11 cellular contexts compared by ENCODE assay signal in the genomic region with DNA sequence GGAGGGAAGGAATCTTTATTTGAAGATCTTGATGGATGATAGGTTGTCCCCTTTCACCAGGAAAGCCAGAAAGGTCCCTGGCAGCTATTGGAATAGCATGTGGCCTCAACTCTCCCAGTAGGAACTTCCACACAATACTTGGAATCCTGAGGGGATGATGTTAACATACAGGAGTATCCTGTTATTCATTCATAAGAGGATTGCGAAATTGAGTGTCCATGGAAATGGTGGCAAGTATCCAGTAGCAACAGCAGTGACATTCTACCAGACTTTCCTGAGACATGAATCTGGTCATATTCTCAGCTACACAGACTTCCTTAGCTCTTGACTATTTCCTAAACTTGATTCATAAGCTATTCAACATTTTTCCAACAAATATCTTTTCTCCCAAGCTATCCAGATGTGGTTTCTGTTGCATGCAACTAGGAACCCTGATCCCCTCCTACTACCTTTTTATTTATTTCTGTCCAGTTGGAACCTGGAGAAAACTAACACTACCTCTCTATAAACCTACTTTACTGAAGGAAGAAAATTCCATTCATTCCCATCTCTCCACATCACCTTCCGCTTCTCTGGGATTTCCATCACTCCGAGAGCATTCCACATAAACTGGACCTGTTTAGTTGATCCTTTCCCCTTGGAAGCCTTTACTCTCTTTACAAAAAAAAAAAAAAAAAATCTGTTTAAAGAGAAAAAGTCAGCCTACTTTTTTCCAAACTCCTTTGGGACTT.
A peak's percentile ranks its signal among the peaks of the same experiment; 100 is the strongest.
DNase-seq lines count a peak whose midpoint lies in the region; ATAC-seq and TF ChIP-seq lines count a peak whose summit lies in the region.
"Had no signal": no experiment of that assay in that cellular context is flagged by ENCODE, and none has a peak within 500 bp of the region (broad histone marks: within the 10 kb centered on the region; RNA-seq: fewer than 3 reads in every experiment).

No MANE protein-coding gene starts in this region.

- POLR2A ChIA-PET in PC-3 (lab: Charles Lee; ENCODE audit: unreplicated experiment), result no interaction called here

- no peak for TF ChIP-seq EP300 in stomach (IDR thresholded peaks at IDR 0.05)

- H3K4me2 ChIP-seq in PC-3 (ENCODE audit: low read length), result no peak overlapping the region
- H3K4me2 ChIP-seq: smooth muscle cell had no signal

- CTCF ChIA-PET in PC-3 (lab: Charles Lee), result interaction anchor here (0.7 kb wide), 1 partner anchor 79 kb away, joined by 3 read pairs; no protein-coding TSS in a partner anchor

- no peak overlapping the region for H2AFZ ChIP-seq in PC-3 (ENCODE audit: low read length)

- TF ChIP-seq POLR2A in stomach (IDR thresholded peaks at IDR 0.05), result no peak

- H3F3A ChIP-seq in PC-3 (ENCODE audit: low read length, unreplicated experiment), result no peaks in the 10 kb centered on the region

- no peak for TF ChIP-seq CTCF in PC-3 (conservative IDR thresholded peaks at IDR 0.05; ENCODE audit: low read depth, low read length)
- TF ChIP-seq CTCF in fibroblast of mammary gland (conservative IDR thresholded peaks at IDR 0.05; ENCODE audit: control insufficient read depth, insufficient read depth, low read depth, low read length), result no peak
- TF ChIP-seq CTCF in lung (IDR thresholded peaks at IDR 0.05; ENCODE audit: control extremely low read depth, extremely low read depth), result no peak
- no peak for TF ChIP-seq CTCF in stomach (IDR thresholded peaks at IDR 0.05)

- no peak overlapping the region for H3K9ac ChIP-seq in PC-3 (ENCODE audit: low read length)

- H3K4me1 ChIP-seq in PC-3 (ENCODE audit: insufficient read depth, low read length) (no peaks in the 10 kb centered on the region), lung (ENCODE audit: control insufficient read depth in 2 of 2, insufficient read depth in 2 of 2, low read length in 2 of 2) (peaks cover 0 to 2% of the 10 kb centered on the region in 2 donors), stomach (no peaks in the 10 kb centered on the region)

- peak; percentile 5 for DNase-seq in AG08396 (ENCODE audit: low spot score)
- peak; percentile 34 for DNase-seq in PC-3
- DNase-seq in fibroblast of mammary gland (ENCODE audit: low read depth), result peak; percentile 81
- no peak for DNase-seq in lung (ENCODE audit: low spot score)
- DNase-seq in SKM-1 (lab: John Stamatoyannopoulos, UW; ENCODE audit: unreplicated experiment), result no peak
- no peak for DNase-seq in AML-193 (lab: John Stamatoyannopoulos, UW)
- no peak for DNase-seq in iPS-NIHi7 (ENCODE audit: extremely low spot score)
- DNase-seq in stomach, result no peak
- DNase-seq: glutamatergic neuron, NCI-H1105 treated with DMSO at 0.1 percent for 48 hours had no signal

- ATAC-seq in PC-3 (no peak), lung (ENCODE audit: insufficient read depth, low FRiP score) (peak; percentile 53)

- BruUV-seq in PC-3 (replicated peaks; lab: Mats Ljungman, UMichigan), result no TSS peak

- H3K36me3 ChIP-seq in PC-3 (ENCODE audit: low read depth, low read length) (no peaks in the 10 kb centered on the region), lung (ENCODE audit: control insufficient read depth in 2 of 2, insufficient read depth in 2 of 2, low read length in 2 of 2) (no peaks in the 10 kb centered on the region), stomach (no peaks in the 10 kb centered on the region)

- no peak overlapping the region for H3K27ac ChIP-seq in PC-3 (ENCODE audit: low read length)
- H3K27ac ChIP-seq in lung (ENCODE audit: low read depth in 1 of 2, low read length in 1 of 2), result peak overlapping the region; percentile 36 to 56
- no peak overlapping the region for H3K27ac ChIP-seq in stomach

- intact Hi-C loops in PC-3 (cut with micrococcal nuclease), result no loop called here
- intact Hi-C loops in stomach (cut with DNase I; ENCODE audit: low total_unique reads), result no loop called here

- no peaks in the 10 kb centered on the region for H3K9me2 ChIP-seq in PC-3 (replicated peaks; ENCODE audit: low read length)

- H3K9me3 ChIP-seq in PC-3 (ENCODE audit: low read length) (no peaks in the 10 kb centered on the region), lung (ENCODE audit: control insufficient read depth in 2 of 2, insufficient read depth in 1 of 2, low read length in 1 of 2) (no peaks in the 10 kb centered on the region), stomach (peaks cover 0 to 4% (median 0%) of the 10 kb centered on the region in 4 donors)

- no peaks in the 10 kb centered on the region for H4K20me1 ChIP-seq in PC-3 (ENCODE audit: low read length)

- H3K79me2 ChIP-seq in PC-3 (ENCODE audit: low read length), result no peaks in the 10 kb centered on the region

- no peak overlapping the region for H3K4me3 ChIP-seq in PC-3 (ENCODE audit: low read length)
- H3K4me3 ChIP-seq in fibroblast of mammary gland (ENCODE audit: control insufficient read depth, low read depth, low read length), result no peak overlapping the region
- no peak overlapping the region for H3K4me3 ChIP-seq in lung
- no peak overlapping the region for H3K4me3 ChIP-seq in stomach
- H3K4me3 ChIP-seq: smooth muscle cell had no signal

- H3K27me3 ChIP-seq in PC-3 (ENCODE audit: low read length), result no peaks in the 10 kb centered on the region
- no peaks in the 10 kb centered on the region for H3K27me3 ChIP-seq in lung (ENCODE audit: control insufficient read depth, insufficient read depth)
- no peaks in the 10 kb centered on the region for H3K27me3 ChIP-seq in stomach

- 58 to 66% methylated on average over 3 of the region's 3 CpGs for WGBS in lung, 2 donors
- 77 to 85% (median 83%) methylated on average over 3 of the region's 3 CpGs for WGBS in stomach, 5 donors

Comparison
In these comparisons a context has a peak if more than half of its experiments do, and no peak if none do; other contexts are left out.
1. DNase-seq: peak in AG08396 (single experiment), PC-3 (single experiment) and fibroblast of mammary gland (single experiment); none in lung (single experiment), SKM-1 (single experiment), AML-193 (0 of 2), iPS-NIHi7 (single experiment) and stomach (single experiment).
2. H3K27ac ChIP-seq: peak in lung (2 of 2); none in PC-3 (single experiment) and stomach (0 of 5).